In genomic region chr22:50527921-50528681, GRCh38 we compare ENCODE assay signal across 12 cellular contexts. TPM values are rescaled to one million over a fixed set of nuclear protein-coding genes. Genes with fewer than 3 reads are reported as not detected.
DNase-seq lines count a peak whose midpoint lies in the region; ATAC-seq and TF ChIP-seq lines count a peak whose summit lies in the region.
"Had no signal": no experiment of that assay in that cellular context is flagged by ENCODE, and none has a peak within 500 bp of the region (broad histone marks: within the 10 kb centered on the region; RNA-seq: fewer than 3 reads in every experiment).

No MANE protein-coding gene starts in this region.

- H3K4me1 Mint-ChIP-seq in T-helper 2 cell treated with Interferon-gamma antibody and Interleukin-4, amounts not matched to agents 5 μg/mL and 100 μg/mL, for 36 hours (ENCODE audit: low read depth), result peaks cover 34% of the 10 kb centered on the region

- H3K4me3 ChIP-seq in Panc1 (ENCODE audit: low read depth in 2 of 2, low read length in 2 of 2) (peak overlapping the region in 1 of 2 experiments; percentile 79; a peak in 1 of 4 replicates), esophagus squamous epithelium (peak overlapping the region in 2 of 4 donors; percentile 66 to 87), smooth muscle cell (no peak overlapping the region)

- no peaks in the 10 kb centered on the region for H3K9me3 Mint-ChIP-seq in T-helper 2 cell treated with Interferon-gamma antibody and Interleukin-4, amounts not matched to agents 5 μg/mL and 100 μg/mL, for 36 hours

- H3K27me3 ChIP-seq in Panc1 (ENCODE audit: control insufficient read depth, insufficient read depth, low read length), result no peaks in the 10 kb centered on the region
- H3K27me3 ChIP-seq in esophagus squamous epithelium, result peaks cover 0 to 31% (median 0%) of the 10 kb centered on the region in 4 donors
- H3K27me3 ChIP-seq in smooth muscle cell (ENCODE audit: low read depth), result no peaks in the 10 kb centered on the region

- no peak for ATAC-seq in Panc1
- ATAC-seq in HG03196 (IDR thresholded peaks at IDR 0.05; ENCODE audit: unreplicated experiment), result no peak
- no peak for ATAC-seq in GM21786 (IDR thresholded peaks at IDR 0.05; ENCODE audit: unreplicated experiment)

- POLR2A ChIA-PET in Panc1 (lab: Charles Lee), result no interaction called here

- peaks cover 25% of the 10 kb centered on the region for H3K36me3 Mint-ChIP-seq in T-helper 2 cell treated with Interferon-gamma antibody and Interleukin-4, amounts not matched to agents 5 μg/mL and 100 μg/mL, for 36 hours (ENCODE audit: low read depth)

- no peak overlapping the region for H2AFZ ChIP-seq in smooth muscle cell (ENCODE audit: low read depth)

- H3K4me1 ChIP-seq in Panc1 (ENCODE audit: control insufficient read depth, insufficient read depth, low read length), result peaks cover 4% of the 10 kb centered on the region
- peaks cover 46 to 96% (median 57%) of the 10 kb centered on the region in 3 donors for H3K4me1 ChIP-seq in esophagus squamous epithelium
- H3K4me1 ChIP-seq in smooth muscle cell (ENCODE audit: low read depth), result peaks cover 17% of the 10 kb centered on the region

- in situ Hi-C loops in Panc1 (cut with HindIII; ENCODE audit: low pct_unique_long_range_greater_than_20kb, low sequenced_read_pairs), result no loop called here

- no peak for DNase-seq in T-helper 2 cell treated with Interferon-gamma antibody and Interleukin-4, amounts not matched to agents 5 μg/mL and 100 μg/mL, for 36 hours (ENCODE audit: low spot score)
- DNase-seq in T-helper 2 cell (no peak), Panc1 (ENCODE audit: low read depth, low spot score) (no peak), esophagus squamous epithelium (lab: John Stamatoyannopoulos, UW) (no peak), smooth muscle cell (lab: John Stamatoyannopoulos, UW; ENCODE audit: unreplicated experiment) (no peak), cerebellar nuclear complex (lab: John Stamatoyannopoulos, UW) (no peak)
- DNase-seq: activated CD4-positive, CD25-positive, alpha-beta regulatory T cell; caudate nucleus; hypothalamus; NK-92 treated with Interleukin-12 subunit alpha and Interleukin-12 subunit beta, amount 100 ng/mL, for 24 hours had no signal

- H3K79me2 ChIP-seq in smooth muscle cell (ENCODE audit: low read depth), result peaks cover 10% of the 10 kb centered on the region

- 89% methylated on average over 15 to 18 of the region's 18 CpGs for WGBS in esophagus squamous epithelium, 2 donors
- 89% methylated on average over 18 of the region's 18 CpGs for WGBS in smooth muscle cell (ENCODE audit: low lambda C conversion rate)

- peaks cover 57% of the 10 kb centered on the region for H3F3A ChIP-seq in smooth muscle cell (ENCODE audit: low read depth)

- H3K36me3 ChIP-seq in Panc1 (ENCODE audit: control insufficient read depth, insufficient read depth, low read length) (no peaks in the 10 kb centered on the region; the same call in 1 of the 2 replicates), esophagus squamous epithelium (peaks cover 6 to 11% (median 10%) of the 10 kb centered on the region in 3 donors), smooth muscle cell (ENCODE audit: low read depth) (no peaks in the 10 kb centered on the region)

- no TSS peak for BruUV-seq in Panc1 (replicated peaks; lab: Mats Ljungman, UMichigan)

- H3K4me3 Mint-ChIP-seq in T-helper 2 cell treated with Interferon-gamma antibody and Interleukin-4, amounts not matched to agents 5 μg/mL and 100 μg/mL, for 36 hours, result peak overlapping the region; percentile 82

- no peak for TF ChIP-seq CTCF in Panc1 (IDR thresholded peaks at IDR 0.05)
- TF ChIP-seq CTCF in esophagus squamous epithelium (IDR thresholded peaks at IDR 0.05), result no peak
- no peak for TF ChIP-seq CTCF in smooth muscle cell (IDR thresholded peaks at IDR 0.05; ENCODE audit: borderline replicate concordance, insufficient read depth, poor library complexity, severe bottlenecking)

- no peak for TF ChIP-seq POLR2A in esophagus squamous epithelium (IDR thresholded peaks at IDR 0.05)

- H3K27ac Mint-ChIP-seq in T-helper 2 cell treated with Interferon-gamma antibody and Interleukin-4, amounts not matched to agents 5 μg/mL and 100 μg/mL, for 36 hours, result peak overlapping the region; percentile 82

- no peak overlapping the region for H3K9ac ChIP-seq in smooth muscle cell (ENCODE audit: low read depth)

- H3K4me2 ChIP-seq in smooth muscle cell, result peak overlapping the region; percentile 98

- CTCF ChIA-PET in Panc1 (lab: Charles Lee), result interaction anchor here (0.6 kb wide), 1 partner anchor 93 kb away, joined by 4 read pairs; no protein-coding TSS in a partner anchor

- intact Hi-C loops in Panc1 (cut with micrococcal nuclease; ENCODE audit: unreplicated experiment) (no loop called here), esophagus squamous epithelium (cut with DNase I) (loop anchor here (10.0 kb wide), 1 partner anchor 87 kb away; no protein-coding TSS in a partner anchor)

- H3K27me3 Mint-ChIP-seq in T-helper 2 cell treated with Interferon-gamma antibody and Interleukin-4, amounts not matched to agents 5 μg/mL and 100 μg/mL, for 36 hours (ENCODE audit: low read depth), result no peaks in the 10 kb centered on the region

- H3K27ac ChIP-seq in Panc1 (ENCODE audit: low read length) (peak overlapping the region; percentile 78), esophagus squamous epithelium (peak overlapping the region; percentile 96 to 100 (median 98)), smooth muscle cell (ENCODE audit: low read depth) (peak overlapping the region; percentile 97)

- H3K9me3 ChIP-seq in Panc1 (ENCODE audit: control insufficient read depth, insufficient read depth, low read depth, low read length), result no peaks in the 10 kb centered on the region
- no peaks in the 10 kb centered on the region for H3K9me3 ChIP-seq in esophagus squamous epithelium
- no peaks in the 10 kb centered on the region for H3K9me3 ChIP-seq in smooth muscle cell (replicated peaks; ENCODE audit: low read depth)

- H4K20me1 ChIP-seq in smooth muscle cell (ENCODE audit: low read depth), result peaks cover 30% of the 10 kb centered on the region

RNA-seq across cellular contexts. Expression of gene TYMP, which starts 1.7 kb away (rescaled TPM):
- total RNA-seq in Panc1 (2021; ENCODE audit: unreplicated experiment) (56.0 TPM), esophagus squamous epithelium (100 to 1,000 TPM in 2 of 4 donors, 10 to 100 TPM in 2; 86.0 to 281 (median 137) TPM), smooth muscle cell (85.8 and 87.4 TPM in 2 replicates)
- 99.6 TPM for polyA plus RNA-seq in Panc1 (2012; ENCODE audit: insufficient read length)
- 263 and 287 TPM in 2 replicates for polyA plus RNA-seq in smooth muscle cell

RNA-seq across cellular contexts. Expression of gene SCO2, which starts 2.7 kb away (rescaled TPM):
- total RNA-seq in Panc1 (2021; ENCODE audit: unreplicated experiment), result 14.2 TPM
- 14.0 TPM for polyA plus RNA-seq in Panc1 (2012; ENCODE audit: insufficient read length)
- 10 to 100 TPM in 1 of 4 donors, 1 to 10 TPM in 3; 5.1 to 14.9 (median 6.7) TPM for total RNA-seq in esophagus squamous epithelium
- 1.5 and 3.2 TPM in 2 replicates for total RNA-seq in smooth muscle cell
- 17.6 and 22.6 TPM in 2 replicates for polyA plus RNA-seq in smooth muscle cell

RNA-seq across cellular contexts. Expression of gene KLHDC7B, which starts 17.6 kb away (rescaled TPM):
- total RNA-seq in Panc1 (2021; ENCODE audit: unreplicated experiment) (1.8 TPM), esophagus squamous epithelium (under 1 TPM; 0.26 to 0.53 (median 0.40) TPM), smooth muscle cell (0.31 and 1.1 TPM in 2 replicates)
- 0.65 TPM for polyA plus RNA-seq in Panc1 (2012; ENCODE audit: insufficient read length)
- polyA plus RNA-seq in smooth muscle cell, result 1.5 and 2.2 TPM in 2 replicates

RNA-seq across cellular contexts. Expression of gene NCAPH2, which starts 20.1 kb away (rescaled TPM):
- total RNA-seq in Panc1 (2021; ENCODE audit: unreplicated experiment) (55.6 TPM), esophagus squamous epithelium (10 to 100 TPM; 30.2 to 42.6 (median 38.5) TPM), smooth muscle cell (20.7 and 24.1 TPM in 2 replicates)
- 44.9 TPM for polyA plus RNA-seq in Panc1 (2012; ENCODE audit: insufficient read length)
- 42.0 and 45.7 TPM in 2 replicates for polyA plus RNA-seq in smooth muscle cell

RNA-seq across cellular contexts. Expression of gene LMF2, which starts 20.6 kb away (rescaled TPM):
- total RNA-seq in Panc1 (2021; ENCODE audit: unreplicated experiment), result 54.2 TPM
- polyA plus RNA-seq in Panc1 (2012; ENCODE audit: insufficient read length), result 46.0 TPM
- total RNA-seq in esophagus squamous epithelium, result 10 to 100 TPM; 35.4 to 65.0 (median 46.2) TPM
- total RNA-seq in smooth muscle cell, result 53.5 and 56.3 TPM in 2 replicates
- polyA plus RNA-seq in smooth muscle cell, result 117 and 130 TPM in 2 replicates
